In genomic region chr16:65648111-65648510, GRCh38 we compare ENCODE assay signal across 27 cellular contexts.
"Had no signal": no experiment of that assay in that cellular context is flagged by ENCODE, and none has a peak within 500 bp of the region (broad histone marks: within the 10 kb centered on the region; RNA-seq: fewer than 3 reads in every experiment).

No MANE protein-coding gene starts in this region.

- H3K79me2 ChIP-seq: parathyroid adenoma had no signal

- H2AFZ ChIP-seq: neural progenitor cell, parathyroid adenoma had no signal

- H3K4me2 ChIP-seq: neural progenitor cell, smooth muscle cell had no signal

- ATAC-seq: naive thymus-derived CD8-positive, alpha-beta T cell; natural killer cell treated with Interleukin-12 subunit alpha and Interleukin-12 subunit beta and Interleukin-15 and Interleukin-18, amount 100 ng/mL, for 72 hours; psoas muscle; right cardiac atrium; sciatic nerve; stimulated activated effector memory CD8-positive, alpha-beta T cell treated with anti-CD3 and anti-CD28 coated beads, Interleukin-12 subunit alpha, Interleukin-12 subunit beta, amount 100 ng/mL, for 72 hours; stimulated activated naive B cell treated with anti-CD40 and anti-IgM and Interleukin-4, amounts not matched to agents 10 μg/mL and 1 μg/mL and 100 μg/mL, for 72 hours had no signal

- DNase-seq: naive thymus-derived CD8-positive, alpha-beta T cell; occipital lobe; ovary; posterior cingulate gyrus; psoas muscle; spleen; stimulated activated CD4-positive, alpha-beta T cell treated with anti-CD3 and anti-CD28 coated beads, Interleukin-12 subunit alpha, Interleukin-12 subunit beta, amount 100 ng/mL, for 4 hours; stimulated activated CD4-positive, alpha-beta T cell treated with anti-CD3 and anti-CD28 coated beads, Interleukin-1b, Interleukin-23, amount 100 ng/mL, for 48 hours; stimulated activated CD4-positive, alpha-beta T cell treated with anti-CD3 and anti-CD28 coated beads, Interleukin-4, amount 100 ng/mL, for 24 hours; stimulated activated naive B cell treated with anti-CD40 and anti-IgM and Interleukin-4, amounts not matched to agents 10 μg/mL and 1 μg/mL and 100 μg/mL, for 72 hours; stimulated activated naive CD4-positive, alpha-beta T cell treated with Interleukin-2 at 50 U/mL for 16 hours; stomach; thyroid gland; trophoblast cell; upper lobe of left lung had no signal

- H3K27ac ChIP-seq: neural progenitor cell, ovary, parathyroid adenoma, psoas muscle, skin epidermis, spleen, stomach, thoracic aorta, thyroid gland, tibial nerve, upper lobe of left lung, vagina had no signal

- H3K9ac ChIP-seq: neural progenitor cell, parathyroid adenoma had no signal

- H3K4me1 ChIP-seq: parathyroid adenoma, psoas muscle, spleen, stomach, thyroid gland, tibial nerve, upper lobe of left lung, vagina had no signal

- FAIRE-seq: urothelium cell line had no signal

- H3K4me3 ChIP-seq: neural progenitor cell, ovary, psoas muscle, skin epidermis, smooth muscle cell, spleen, stomach, thoracic aorta, thyroid gland, tibial nerve, upper lobe of left lung, vagina had no signal

- H3K27me3 ChIP-seq: neural progenitor cell, ovary, spleen, stomach, thyroid gland, tibial nerve, upper lobe of left lung, vagina had no signal

- H3K36me3 ChIP-seq: neural progenitor cell, ovary, spleen, stomach, thoracic aorta, thyroid gland, tibial nerve, upper lobe of left lung, vagina had no signal

- H3K9me3 ChIP-seq: ovary, psoas muscle, spleen, stomach, thoracic aorta, thyroid gland, tibial nerve, upper lobe of left lung, vagina had no signal
